Comparison of ENCODE assay signal across 8 cellular contexts in the genomic region with DNA sequence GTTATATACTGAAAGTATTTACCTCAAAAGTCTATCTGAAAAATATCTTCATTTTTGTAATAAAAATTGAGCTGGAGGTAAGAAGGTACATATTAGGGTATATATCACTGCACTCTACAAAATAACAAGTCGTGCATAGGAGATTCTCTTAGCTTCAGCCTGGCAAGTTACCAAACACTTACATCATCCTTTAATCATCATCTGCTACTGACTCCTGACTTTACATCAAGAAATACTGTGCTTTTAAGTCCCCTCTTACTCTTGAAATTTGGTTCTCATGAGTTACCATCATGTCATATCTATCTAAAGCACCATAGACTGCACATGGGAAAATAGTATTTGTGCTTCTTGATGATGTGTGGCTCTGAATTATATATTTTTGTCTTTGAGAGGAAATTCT. TPM values are rescaled to one million over a fixed set of nuclear protein-coding genes. Genes with fewer than 3 reads are reported as not detected.
A peak's percentile ranks its signal among the peaks of the same experiment; 100 is the strongest.
DNase-seq lines count a peak whose midpoint lies in the region; ATAC-seq and TF ChIP-seq lines count a peak whose summit lies in the region.

No MANE protein-coding gene starts in this region.

- POLR2A ChIA-PET in IMR-90 (lab: Charles Lee; ENCODE audit: unreplicated experiment), result no interaction called here

- no peak overlapping the region for H3K4ac ChIP-seq in IMR-90 (ENCODE audit: low read depth, low read length)
- H3K4ac ChIP-seq in mesenchymal stem cell (ENCODE audit: low read depth in 1 of 2, low read length in 2 of 2), result no peak overlapping the region

- no peak overlapping the region for H3K18ac ChIP-seq in IMR-90 (ENCODE audit: low read depth, low read length)
- H3K18ac ChIP-seq in mesenchymal stem cell (ENCODE audit: low read depth in 1 of 2, low read length in 2 of 2), result no peak overlapping the region

- H3K9me3 Mint-ChIP-seq in endodermal cell, result peaks cover 41% of the 10 kb centered on the region

- H4K91ac ChIP-seq in IMR-90 (ENCODE audit: insufficient read depth, low read depth, low read length) (no peak overlapping the region), mesenchymal stem cell (ENCODE audit: low read length) (no peak overlapping the region)

- H3K9me1 ChIP-seq in IMR-90 (ENCODE audit: insufficient read depth, low read length), result peaks cover 3% of the 10 kb centered on the region; the same call in 1 of the 2 replicates

- no peak overlapping the region for H2BK15ac ChIP-seq in IMR-90 (ENCODE audit: low read depth, low read length)
- H2BK15ac ChIP-seq in mesenchymal stem cell (ENCODE audit: low read depth, poor library complexity, severe bottlenecking), result no peak overlapping the region

- H3K36me3 Mint-ChIP-seq in endodermal cell (ENCODE audit: low read depth), result peaks cover 70% of the 10 kb centered on the region

- ATAC-seq in IMR-90 (ENCODE audit: low read depth), result peak; percentile 64
- ATAC-seq in HG02840 (IDR thresholded peaks at IDR 0.05; ENCODE audit: low FRiP score, unreplicated experiment), result no peak

- H4K5ac ChIP-seq in IMR-90 (ENCODE audit: low read depth, low read length), result no peak overlapping the region

- no peak overlapping the region for H3K14ac ChIP-seq in IMR-90 (replicated peaks; ENCODE audit: low read depth, low read length)
- no peak overlapping the region for H3K14ac ChIP-seq in mesenchymal stem cell (ENCODE audit: low read length in 2 of 2)

- no peak overlapping the region for H2AFZ ChIP-seq in IMR-90 (replicated peaks; ENCODE audit: low read length, poor library complexity)
- no peak overlapping the region for H2AFZ ChIP-seq in mammary epithelial cell (ENCODE audit: low read depth, low read length)
- H2AFZ ChIP-seq in mesenchymal stem cell (ENCODE audit: low read depth, low read length), result no peak overlapping the region

- in situ Hi-C loops in IMR-90 (cut with MboI; ENCODE audit: low sequenced_read_pairs), result no loop called here
- in situ Hi-C loops in mammary epithelial cell (cut with MboI; ENCODE audit: low sequenced_read_pairs in 2 of 2), result no loop called here

- no CpG with 5 or more reads among the region's 1 CpG for WGBS in IMR-90 (ENCODE audit: extremely low coverage in 2 of 2, insufficient read length in 1 of 2), 2 experiments
- WGBS in mammary epithelial cell (ENCODE audit: low coverage, missing lambda C conversion rate), result 79% methylated on average over 1 of the region's 1 CpG
- WGBS in mesenchymal stem cell, result 26% methylated on average over 1 of the region's 1 CpG
- WGBS in endodermal cell (ENCODE audit: insufficient coverage in 1 of 2, insufficient read length in 1 of 2), 2 experiments, result 89 to 100% methylated on average over 1 of the region's 1 CpG

- intact Hi-C loops in IMR-90 (cut with micrococcal nuclease), result no loop called here
- intact Hi-C loops in mammary epithelial cell (cut with micrococcal nuclease), result loop anchor here (5.0 kb wide), 1 partner anchor 115 kb away; a partner anchor contains a TSS
- intact Hi-C loops in posterior vena cava (cut with DNase I), result no loop called here

- no peak overlapping the region for H4K8ac ChIP-seq in IMR-90 (ENCODE audit: low read depth in 2 of 2, low read length in 2 of 2)
- no peak overlapping the region for H4K8ac ChIP-seq in mesenchymal stem cell (ENCODE audit: low read length)

- TF ChIP-seq RAD21 in IMR-90 (IDR thresholded peaks at IDR 0.05; ENCODE audit: low read length), result no peak

- CTCF ChIA-PET in IMR-90 (lab: Yijun Ruan, JAX) (interaction anchor here (1.1 to 1.3 kb wide), 2 partner anchors 22 to 395 kb away, joined by 3 to 4 read pairs; no protein-coding TSS in a partner anchor), mammary epithelial cell (lab: Charles Lee; ENCODE audit: low non-redundant PET) (no interaction called here)

- no peak overlapping the region for H3K27ac Mint-ChIP-seq in endodermal cell

- no peak for TF ChIP-seq CTCF in AG10803 (conservative IDR thresholded peaks at IDR 0.05; ENCODE audit: low read length)
- no peak for TF ChIP-seq CTCF in IMR-90 (conservative IDR thresholded peaks at IDR 0.05; ENCODE audit: low read depth, low read length)
- TF ChIP-seq CTCF in mammary epithelial cell (conservative IDR thresholded peaks at IDR 0.05 in 1 of 2, IDR thresholded peaks at IDR 0.05 in 1 of 2; ENCODE audit: extremely low read depth in 1 of 2, insufficient read depth in 1 of 2, low read depth in 1 of 2, low read length in 2 of 2), result no peak
- TF ChIP-seq CTCF in endodermal cell (conservative IDR thresholded peaks at IDR 0.05), result no peak

- H3K79me2 ChIP-seq in mammary epithelial cell (ENCODE audit: insufficient read depth, low read length), result peaks cover 13% of the 10 kb centered on the region

- H3K4me3 ChIP-seq in AG10803 (ENCODE audit: low read length), result no peak overlapping the region
- no peak overlapping the region for H3K4me3 ChIP-seq in IMR-90 (ENCODE audit: insufficient read depth, low read depth, low read length)
- no peak overlapping the region for H3K4me3 ChIP-seq in mammary epithelial cell (replicated peaks in 1 of 3; ENCODE audit: insufficient read depth in 1 of 3, low read depth in 2 of 3, low read length in 3 of 3)
- no peak overlapping the region for H3K4me3 ChIP-seq in mesenchymal stem cell (ENCODE audit: insufficient read depth in 1 of 2, low read depth in 1 of 2, low read length in 2 of 2)
- H3K4me3 ChIP-seq in endodermal cell (ENCODE audit: low read length), result no peak overlapping the region

- BruUV-seq in IMR-90 (replicated peaks; lab: Mats Ljungman, UMichigan), result no TSS peak
- no TSS peak for BruUV-seq in mammary epithelial cell (replicated peaks; lab: Mats Ljungman, UMichigan)

- H3K4me3 Mint-ChIP-seq in endodermal cell, result no peak overlapping the region

- no peak overlapping the region for H2BK12ac ChIP-seq in mesenchymal stem cell (ENCODE audit: low read length in 2 of 2)

- H3K9ac ChIP-seq in IMR-90 (ENCODE audit: low read depth, low read length) (no peak overlapping the region), mammary epithelial cell (ENCODE audit: insufficient read depth, low read length) (no peak overlapping the region), mesenchymal stem cell (ENCODE audit: low read length) (peak overlapping the region; percentile 27), endodermal cell (ENCODE audit: extremely low read depth, low read length, poor library complexity, severe bottlenecking) (no peak overlapping the region)

- H3K4me1 ChIP-seq in IMR-90 (ENCODE audit: control insufficient read depth, insufficient read depth, low read length) (no peaks in the 10 kb centered on the region), mammary epithelial cell (ENCODE audit: insufficient read depth, low read length) (no peaks in the 10 kb centered on the region), mesenchymal stem cell (ENCODE audit: control insufficient read depth, insufficient read depth, low read depth, low read length) (peaks cover 3% of the 10 kb centered on the region), endodermal cell (ENCODE audit: control insufficient read depth, insufficient read depth, low read length) (no peaks in the 10 kb centered on the region)

- H2BK5ac ChIP-seq in IMR-90 (ENCODE audit: low read depth, low read length, poor library complexity, severe bottlenecking) (no peak overlapping the region), mesenchymal stem cell (ENCODE audit: low read depth, low read length, poor library complexity, severe bottlenecking) (no peak overlapping the region)

- H3K79me1 ChIP-seq in IMR-90 (ENCODE audit: low read depth in 1 of 2, low read length in 2 of 2) (peaks cover 0 to 18% of the 10 kb centered on the region in 2 experiments), mesenchymal stem cell (replicated peaks; ENCODE audit: low read length, poor library complexity, severe bottlenecking) (peaks cover 8% of the 10 kb centered on the region)

- H4K20me1 ChIP-seq in IMR-90 (ENCODE audit: insufficient read depth, low read length) (no peaks in the 10 kb centered on the region), mammary epithelial cell (ENCODE audit: insufficient read depth, low read length) (no peaks in the 10 kb centered on the region)

- no peak for TF ChIP-seq POLR2A in IMR-90 (IDR thresholded peaks at IDR 0.05; ENCODE audit: low read depth, low read length)

- no peaks in the 10 kb centered on the region for H3K27me3 ChIP-seq in IMR-90 (ENCODE audit: control insufficient read depth, insufficient read depth, low read length)
- no peaks in the 10 kb centered on the region for H3K27me3 ChIP-seq in mammary epithelial cell (ENCODE audit: insufficient read depth, low read length)
- no peaks in the 10 kb centered on the region for H3K27me3 ChIP-seq in mesenchymal stem cell (ENCODE audit: control insufficient read depth in 1 of 2, insufficient read depth in 1 of 2, low read length in 2 of 2)
- H3K27me3 ChIP-seq in endodermal cell (ENCODE audit: control insufficient read depth, insufficient read depth, low read length, poor library complexity, severe bottlenecking), result no peaks in the 10 kb centered on the region

- H3K27me3 Mint-ChIP-seq in endodermal cell (ENCODE audit: insufficient read depth), result no peaks in the 10 kb centered on the region

- H3K4me1 Mint-ChIP-seq in endodermal cell, result no peaks in the 10 kb centered on the region

- H3K9me3 ChIP-seq in IMR-90 (ENCODE audit: control insufficient read depth, insufficient read depth, low read length) (no peaks in the 10 kb centered on the region), mammary epithelial cell (replicated peaks; ENCODE audit: insufficient read depth, low read length) (no peaks in the 10 kb centered on the region), mesenchymal stem cell (ENCODE audit: control insufficient read depth, low read length) (peaks cover 17% of the 10 kb centered on the region), endodermal cell (ENCODE audit: control insufficient read depth, low read length) (peaks cover 41% of the 10 kb centered on the region)

- dilution Hi-C loops in IMR-90 (cut with HindIII; ENCODE audit: low sequenced_read_pairs, unreplicated experiment) (no loop called here), mammary epithelial cell (cut with HindIII; ENCODE audit: low sequenced_read_pairs) (no loop called here)

- H2AK5ac ChIP-seq in IMR-90 (ENCODE audit: low read depth, low read length), result no peak overlapping the region
- H2AK5ac ChIP-seq in mesenchymal stem cell (ENCODE audit: low read length, severe bottlenecking), result no peak overlapping the region

- H3K23ac ChIP-seq in IMR-90 (ENCODE audit: low read depth, low read length) (no peak overlapping the region), mesenchymal stem cell (ENCODE audit: low read length in 2 of 2) (no peak overlapping the region)

- H3K4me2 ChIP-seq in IMR-90 (ENCODE audit: low read depth, low read length), result no peak overlapping the region
- no peak overlapping the region for H3K4me2 ChIP-seq in mammary epithelial cell (ENCODE audit: insufficient read depth, low read depth, low read length)
- H3K4me2 ChIP-seq in mesenchymal stem cell (ENCODE audit: low read length, poor library complexity, severe bottlenecking), result no peak overlapping the region

- H2AK9ac ChIP-seq in IMR-90 (replicated peaks; ENCODE audit: low read depth, low read length, poor library complexity), result no peak overlapping the region

- no peak overlapping the region for H3K27ac ChIP-seq in IMR-90 (ENCODE audit: insufficient read depth, low read length)
- no peak overlapping the region for H3K27ac ChIP-seq in mammary epithelial cell (ENCODE audit: insufficient read depth, low read depth, low read length)
- H3K27ac ChIP-seq in mesenchymal stem cell (ENCODE audit: low read length, poor library complexity, severe bottlenecking), result peak overlapping the region; percentile 76
- H3K27ac ChIP-seq in endodermal cell (ENCODE audit: low read depth, low read length), result no peak overlapping the region

- H3K36me3 ChIP-seq in IMR-90 (ENCODE audit: control insufficient read depth, insufficient read depth, low read length) (peaks cover 10% of the 10 kb centered on the region), mammary epithelial cell (ENCODE audit: insufficient read depth, low read length) (peaks cover 6% of the 10 kb centered on the region), mesenchymal stem cell (ENCODE audit: control insufficient read depth in 1 of 2, insufficient read depth in 2 of 2, low read depth in 1 of 2, low read length in 2 of 2) (peaks cover 0 to 33% of the 10 kb centered on the region in 2 experiments), endodermal cell (ENCODE audit: control insufficient read depth, insufficient read depth, low read length) (peaks cover 47% of the 10 kb centered on the region)

- DNase-seq in AG10803 (ENCODE audit: low read depth) (peak; percentile 76), IMR-90 (peak; percentile 95), mammary epithelial cell (peak; percentile 70), mesenchymal stem cell (peak; percentile 82), NCI-H187 (lab: John Stamatoyannopoulos, UW) (no peak), endodermal cell (no peak), posterior vena cava (ENCODE audit: low spot score) (no peak)

- H2BK120ac ChIP-seq in IMR-90 (ENCODE audit: low read depth, low read length), result no peak overlapping the region
- no peak overlapping the region for H2BK120ac ChIP-seq in mesenchymal stem cell (ENCODE audit: low read depth, low read length)

- no peak overlapping the region for H2BK20ac ChIP-seq in IMR-90 (ENCODE audit: low read depth, low read length)

- no peak overlapping the region for H3K56ac ChIP-seq in IMR-90 (ENCODE audit: extremely low read depth, insufficient read depth, low read length)

RNA-seq across cellular contexts. Expression of a gene that starts 50.8 kb away (rescaled TPM):
- total RNA-seq in IMR-90 (2012; rRNA removed) (4.5 and 5.6 TPM in 2 replicates), mammary epithelial cell (10 to 100 TPM; 10.9 to 20.5 TPM), endodermal cell (10 to 100 TPM in 1 of 2 donors, 1 to 10 TPM in 1; 8.9 to 12.6 TPM), posterior vena cava (1 to 10 TPM; 6.8 to 7.5 TPM)
- polyA plus RNA-seq in IMR-90 (2012; rRNA removed) (4.1 and 5.0 TPM in 2 replicates), mammary epithelial cell (9.6 TPM)
- 2.7 and 4.6 TPM in 2 replicates for polyA plus RNA-seq in IMR-90 (2012; cell fraction: cytosol; rRNA removed)
- 20.1 and 24.3 TPM in 2 replicates for polyA plus RNA-seq in IMR-90 (2012; cell fraction: nucleus; rRNA removed; ENCODE audit: low replicate concordance)
- polyA minus RNA-seq in mammary epithelial cell, result 3.5 TPM
- polyA plus RNA-seq in mesenchymal stem cell (2013, experiment 1 of 2), result 4.6 TPM
- 4.2 TPM for polyA plus RNA-seq in mesenchymal stem cell (2013, experiment 2 of 2)
- polyA plus RNA-seq in endodermal cell (2013, experiment 1 of 2), result 11.5 TPM
- polyA plus RNA-seq in endodermal cell (2013, experiment 2 of 2), result 11.0 TPM

Comparison
In these comparisons a context has a peak if more than half of its experiments do, and no peak if none do; other contexts are left out.
1. DNase-seq: peak in AG10803 (single experiment), IMR-90 (single experiment), mammary epithelial cell (single experiment) and mesenchymal stem cell (single experiment); none in NCI-H187 (0 of 2), endodermal cell (single experiment) and posterior vena cava (single experiment).